ENCODE assay signal across 9 cellular contexts in genomic region chr5:1312993-1313833, GRCh38. TPM values are rescaled to one million over a fixed set of nuclear protein-coding genes. Genes with fewer than 3 reads are reported as not detected.
DNase-seq lines count a peak whose midpoint lies in the region; TF ChIP-seq lines count a peak whose summit lies in the region.
"Had no signal": no experiment of that assay in that cellular context is flagged by ENCODE, and none has a peak within 500 bp of the region (broad histone marks: within the 10 kb centered on the region; RNA-seq: fewer than 3 reads in every experiment).

No MANE protein-coding gene starts in this region.

- no peak overlapping the region for H3K14ac ChIP-seq in H9 (ENCODE audit: insufficient read depth, low read length)

- H3K79me1 ChIP-seq in H9 (ENCODE audit: insufficient read depth, low read depth, low read length, poor library complexity, severe bottlenecking): no peaks in the 10 kb centered on the region

- POLR2A ChIA-PET in activated CD4-positive, alpha-beta memory T cell treated with anti-CD3 and anti-CD28 coated beads, Interleukin-2, amount 10 ng/mL, durations not matched to agents 7 days and 5 days (lab: Charles Lee): interaction anchor here (0.7 to 4.5 kb wide), 6 partner anchors 9 to 210 kb away, joined by 3 to 21 read pairs (median 5); partner anchors contain the start of genes CLPTM1L, LPCAT1 and TERT

- no peak overlapping the region for H4K91ac ChIP-seq in H9 (ENCODE audit: insufficient read length, low read depth, low read length)

- no peak overlapping the region for H2BK12ac ChIP-seq in H9 (ENCODE audit: insufficient read length, low read depth, low read length)

- peaks cover 12% of the 10 kb centered on the region for H3K27me3 Mint-ChIP-seq in H9 (ENCODE audit: low read depth)
- H3K27me3 Mint-ChIP-seq in activated CD4-positive, alpha-beta memory T cell treated with anti-CD3 and anti-CD28 coated beads, Interleukin-2, amount 10 ng/mL, durations not matched to agents 7 days and 5 days: peaks cover 13% of the 10 kb centered on the region

- H3K9ac ChIP-seq in H9 (ENCODE audit: extremely low read depth, insufficient read length, low read length): no peak overlapping the region

- peaks cover 0 to 11% (median 9%) of the 10 kb centered on the region in 4 donors for H3K36me3 ChIP-seq in sigmoid colon

- peaks cover 5 to 14% (median 14%) of the 10 kb centered on the region in 3 experiments; a peak in 5 of 7 replicates for H3K36me3 Mint-ChIP-seq in H9 (ENCODE audit: insufficient read depth in 1 of 3, low read depth in 3 of 3)
- H3K36me3 Mint-ChIP-seq in activated CD4-positive, alpha-beta memory T cell treated with anti-CD3 and anti-CD28 coated beads, Interleukin-2, amount 10 ng/mL, durations not matched to agents 7 days and 5 days (ENCODE audit: low read depth): peaks cover 35% of the 10 kb centered on the region

- H2BK15ac ChIP-seq in H9 (ENCODE audit: low read depth, low read length): no peak overlapping the region

- TF ChIP-seq CTCF in H9 (conservative IDR thresholded peaks at IDR 0.05) (no peak), sigmoid colon (IDR thresholded peaks at IDR 0.05) (no peak)

- no peaks in the 10 kb centered on the region for H4K20me1 ChIP-seq in H9 (ENCODE audit: control insufficient read depth, insufficient read depth, insufficient read length)

- peaks cover 24 to 33% of the 10 kb centered on the region in 2 experiments for H3K4me1 Mint-ChIP-seq in H9
- peaks cover 68% of the 10 kb centered on the region for H3K4me1 Mint-ChIP-seq in activated CD4-positive, alpha-beta memory T cell treated with anti-CD3 and anti-CD28 coated beads, Interleukin-2, amount 10 ng/mL, durations not matched to agents 7 days and 5 days

- no peak overlapping the region for H3K56ac ChIP-seq in H9 (ENCODE audit: insufficient read length, low read depth, low read length)

- H2AFZ ChIP-seq in H9 (ENCODE audit: low read length): no peak overlapping the region

- no peak overlapping the region for H3K4ac ChIP-seq in H9 (ENCODE audit: low read depth, low read length)

- no peak overlapping the region for H2AK5ac ChIP-seq in H9 (ENCODE audit: insufficient read length, low read length)

- H2BK20ac ChIP-seq in H9 (ENCODE audit: low read depth, low read length, poor library complexity, severe bottlenecking): no peak overlapping the region

- no peak overlapping the region for H3K4me3 ChIP-seq in sigmoid colon

- no peak for TF ChIP-seq POLR2A in sigmoid colon (IDR thresholded peaks at IDR 0.05)

- no peak for TF ChIP-seq EP300 in sigmoid colon (IDR thresholded peaks at IDR 0.05)

- no peak overlapping the region for H3K23ac ChIP-seq in H9 (ENCODE audit: insufficient read length, low read depth, low read length)

- H3K4me2 ChIP-seq in H9 (ENCODE audit: insufficient read depth, insufficient read length, low read length): no peak overlapping the region

- peaks cover 2% of the 10 kb centered on the region; the same call in 1 of the 2 replicates for H3K4me1 ChIP-seq in H9 (ENCODE audit: insufficient read depth, low read length)
- peaks cover 0 to 11% (median 10%) of the 10 kb centered on the region in 4 donors for H3K4me1 ChIP-seq in sigmoid colon

- no peak overlapping the region for H2BK5ac ChIP-seq in H9 (ENCODE audit: insufficient read length, low read length)

- CTCF ChIA-PET in activated CD4-positive, alpha-beta memory T cell treated with anti-CD3 and anti-CD28 coated beads, Interleukin-2, amount 10 ng/mL, durations not matched to agents 7 days and 5 days (lab: Charles Lee): interaction anchor here (0.9 to 1.5 kb wide), 3 partner anchors 10 to 44 kb away, joined by 3 to 5 read pairs (median 3); no protein-coding TSS in a partner anchor

- peak overlapping the region in 1 of 3 experiments; percentile 44; a peak in 1 of 7 replicates for H3K27ac Mint-ChIP-seq in H9
- peak overlapping the region; percentile 94 for H3K27ac Mint-ChIP-seq in activated CD4-positive, alpha-beta memory T cell treated with anti-CD3 and anti-CD28 coated beads, Interleukin-2, amount 10 ng/mL, durations not matched to agents 7 days and 5 days

- intact Hi-C loops in sigmoid colon (cut with DNase I): no loop called here

- peak; percentile 17 to 58 (median 29) for DNase-seq in NCI-H1417 (lab: John Stamatoyannopoulos, UW)
- DNase-seq in NCI-H1417 treated with DMSO at 0.1 percent for 48 hours (lab: John Stamatoyannopoulos, UW): no peak
- DNase-seq in H9: peak; percentile 20
- peak; percentile 80 for DNase-seq in M059J (ENCODE audit: low read depth)
- peak; percentile 80 for DNase-seq in activated CD4-positive, alpha-beta memory T cell treated with anti-CD3 and anti-CD28 coated beads, Interleukin-2, amount 10 ng/mL, durations not matched to agents 7 days and 5 days
- peak; percentile 51 for DNase-seq in sigmoid colon
- no peak for DNase-seq in amniotic stem cell (lab: John Stamatoyannopoulos, UW)
- no peak for DNase-seq in inferior parietal cortex (ENCODE audit: extremely low spot score)

- H3K23me2 ChIP-seq in H9 (ENCODE audit: insufficient read length, low read depth, low read length, poor library complexity, severe bottlenecking): no peaks in the 10 kb centered on the region

- H3K9me3 ChIP-seq in H9 (ENCODE audit: control insufficient read depth, low read depth, low read length) (no peaks in the 10 kb centered on the region), sigmoid colon (no peaks in the 10 kb centered on the region)

- no peaks in the 10 kb centered on the region for H3K79me2 ChIP-seq in H9 (ENCODE audit: insufficient read depth, low read length)

- H4K5ac ChIP-seq in H9 (ENCODE audit: insufficient read length, low read depth, low read length): no peak overlapping the region

- H3K27me3 ChIP-seq in H9 (ENCODE audit: insufficient read depth, low read length): no peaks in the 10 kb centered on the region
- H3K27me3 ChIP-seq in sigmoid colon: peaks cover 0 to 15% (median 8%) of the 10 kb centered on the region in 3 donors

- H3K4me3 Mint-ChIP-seq in H9: no peak overlapping the region
- peak overlapping the region; percentile 39 for H3K4me3 Mint-ChIP-seq in activated CD4-positive, alpha-beta memory T cell treated with anti-CD3 and anti-CD28 coated beads, Interleukin-2, amount 10 ng/mL, durations not matched to agents 7 days and 5 days

- H3K27ac ChIP-seq in H9 (ENCODE audit: insufficient read length, low read depth, low read length) (no peak overlapping the region), sigmoid colon (no peak overlapping the region)
- H3K27ac ChIP-seq: 22Rv1 had no signal

- WGBS in H9 (ENCODE audit: extremely low coverage, insufficient read length, low lambda C conversion rate): no CpG with 5 or more reads among the region's 25 CpGs
- WGBS in sigmoid colon, 2 donors: 55 to 85% methylated on average over 25 of the region's 25 CpGs

- H3K18ac ChIP-seq in H9 (ENCODE audit: insufficient read length, low read depth, low read length): no peak overlapping the region

- peaks cover 8 to 17% of the 10 kb centered on the region in 2 experiments for H3K9me3 Mint-ChIP-seq in H9
- peaks cover 15% of the 10 kb centered on the region for H3K9me3 Mint-ChIP-seq in activated CD4-positive, alpha-beta memory T cell treated with anti-CD3 and anti-CD28 coated beads, Interleukin-2, amount 10 ng/mL, durations not matched to agents 7 days and 5 days

- no peak overlapping the region for H2BK120ac ChIP-seq in H9 (ENCODE audit: low read depth, low read length, poor library complexity, severe bottlenecking)

- H4K8ac ChIP-seq in H9 (replicated peaks; ENCODE audit: insufficient read length, low read depth, low read length): no peak overlapping the region

- H3T11ph ChIP-seq in H9 (ENCODE audit: low read length): no peak overlapping the region

RNA-seq across cellular contexts. Expression of gene TERT, which starts 18.3 kb away (rescaled TPM):
- total RNA-seq in H9 (2021): 13.3 and 15.5 TPM in 2 replicates
- 0.62 TPM in 1 of 2 replicates, not detected in the other for total RNA-seq in M059J (2014; rRNA removed; shearing (Covaris generic))
- 1 to 10 TPM; 2.1 to 2.2 TPM for total RNA-seq in activated CD4-positive, alpha-beta memory T cell treated with anti-CD3 and anti-CD28 coated beads, Interleukin-2, amount 10 ng/mL, durations not matched to agents 7 days and 5 days
- total RNA-seq in sigmoid colon: not detected
- 1 to 10 TPM in 1 of 3 donors, not detected in 2; 2.9 TPM for polyA plus RNA-seq in sigmoid colon

RNA-seq across cellular contexts. Expression of gene CLPTM1L, which starts 31.7 kb away (rescaled TPM):
- total RNA-seq in H9 (2021) (104 and 108 TPM in 2 replicates), sigmoid colon (10 to 100 TPM; 49.5 to 67.8 (median 58.9) TPM)
- total RNA-seq in M059J (2014; rRNA removed; shearing (Covaris generic)): 150 and 262 TPM in 2 replicates
- 100 to 1,000 TPM in 1 of 2 experiments, 10 to 100 TPM in 1; 99.7 to 101 TPM for total RNA-seq in activated CD4-positive, alpha-beta memory T cell treated with anti-CD3 and anti-CD28 coated beads, Interleukin-2, amount 10 ng/mL, durations not matched to agents 7 days and 5 days
- 10 to 100 TPM; 33.1 to 90.5 (median 33.6) TPM for polyA plus RNA-seq in sigmoid colon

Comparison
In these comparisons a context has a peak if more than half of its experiments do, and no peak if none do; other contexts are left out.
1. DNase-seq: peak in NCI-H1417 (3 of 3), H9 (single experiment), M059J (single experiment), activated CD4-positive, alpha-beta memory T cell treated with anti-CD3 and anti-CD28 coated beads, Interleukin-2, amount 10 ng/mL, durations not matched to agents 7 days and 5 days (single experiment) and sigmoid colon (single experiment); none in NCI-H1417 treated with DMSO at 0.1 percent for 48 hours (single experiment), amniotic stem cell (single experiment) and inferior parietal cortex (single experiment).